Comparison of ENCODE assay signal across 17 cellular contexts in genomic region chr17:80885922-80886582, GRCh38.
DNase-seq lines count a peak whose midpoint lies in the region; ATAC-seq and TF ChIP-seq lines count a peak whose summit lies in the region.
"Had no signal": no experiment of that assay in that cellular context is flagged by ENCODE, and none has a peak within 500 bp of the region (broad histone marks: within the 10 kb centered on the region; RNA-seq: fewer than 3 reads in every experiment).

No MANE protein-coding gene starts in this region.

- peaks cover 15 to 19% of the 10 kb centered on the region in 2 donors for H3K4me1 Mint-ChIP-seq in stimulated activated naive B cell treated with anti-CD40 and anti-IgM and Interleukin-4, amounts not matched to agents 10 μg/mL and 1 μg/mL and 100 μg/mL, for 72 hours

- H3K27ac ChIP-seq in heart right ventricle (no peak overlapping the region), OCI-LY1 (ENCODE audit: low read depth, low read length, poor library complexity, severe bottlenecking) (peak overlapping the region; percentile 93), left lung (no peak overlapping the region)
- H3K27ac ChIP-seq: dorsolateral prefrontal cortex, neural progenitor cell had no signal

- TF ChIP-seq CTCF in heart right ventricle (IDR thresholded peaks at IDR 0.05) (no peak), OCI-LY1 (IDR thresholded peaks at IDR 0.05; ENCODE audit: low read length) (peak; percentile 43), left lung (IDR thresholded peaks at IDR 0.05) (no peak)

- peaks cover 0 to 17% (median 2%) of the 10 kb centered on the region in 9 donors for H3K4me1 ChIP-seq in heart right ventricle
- H3K4me1 ChIP-seq in OCI-LY1 (ENCODE audit: insufficient read depth, low read length, severe bottlenecking), result peaks cover 42% of the 10 kb centered on the region
- peaks cover under 1 to 6% of the 10 kb centered on the region in 2 donors for H3K4me1 ChIP-seq in left lung
- H3K4me1 ChIP-seq: neural progenitor cell had no signal

- peak overlapping the region; percentile 77 for H3K27ac Mint-ChIP-seq in stimulated activated naive B cell treated with anti-CD40 and anti-IgM and Interleukin-4, amounts not matched to agents 10 μg/mL and 1 μg/mL and 100 μg/mL, for 72 hours
- H3K27ac Mint-ChIP-seq: activated T-cell treated with anti-CD3 and anti-CD28 coated beads, Interleukin-2, amount 50 U/mL, for 24 hours; HFFc6; neural progenitor cell had no signal

- peak overlapping the region; percentile 56 for H3K9ac ChIP-seq in OCI-LY1 (ENCODE audit: low read length)
- H3K9ac ChIP-seq: neural progenitor cell had no signal

- no peaks in the 10 kb centered on the region for H3K27me3 Mint-ChIP-seq in stimulated activated naive B cell treated with anti-CD40 and anti-IgM and Interleukin-4, amounts not matched to agents 10 μg/mL and 1 μg/mL and 100 μg/mL, for 72 hours
- H3K27me3 Mint-ChIP-seq: activated T-cell treated with anti-CD3 and anti-CD28 coated beads, Interleukin-2, amount 50 U/mL, for 24 hours; IgD-negative memory B cell had no signal

- H3K4me3 ChIP-seq in heart right ventricle (no peak overlapping the region), OCI-LY1 (ENCODE audit: low read depth, low read length, poor library complexity, severe bottlenecking) (peak overlapping the region; percentile 24), left lung (no peak overlapping the region)
- H3K4me3 ChIP-seq: dorsolateral prefrontal cortex, neural progenitor cell had no signal

- H3K4me3 Mint-ChIP-seq in stimulated activated naive B cell treated with anti-CD40 and anti-IgM and Interleukin-4, amounts not matched to agents 10 μg/mL and 1 μg/mL and 100 μg/mL, for 72 hours, result peak overlapping the region; percentile 30 to 53
- H3K4me3 Mint-ChIP-seq: activated T-cell treated with anti-CD3 and anti-CD28 coated beads, Interleukin-2, amount 50 U/mL, for 24 hours; HFFc6; neural progenitor cell had no signal

- intact Hi-C loops in Right ventricle myocardium inferior (cut with DNase I), result no loop called here
- intact Hi-C loops in heart right ventricle (cut with DNase I), result no loop called here
- intact Hi-C loops in left lung (cut with DNase I), result no loop called here

- H3K4me2 ChIP-seq in OCI-LY1 (ENCODE audit: low read length), result peak overlapping the region; percentile 49
- H3K4me2 ChIP-seq: neural progenitor cell had no signal

- peaks cover 0 to 79% (median 13%) of the 10 kb centered on the region in 9 donors for H3K36me3 ChIP-seq in heart right ventricle
- H3K36me3 ChIP-seq in OCI-LY1 (ENCODE audit: insufficient read depth, low read length), result peaks cover 85% of the 10 kb centered on the region
- peaks cover 0 to 76% of the 10 kb centered on the region in 2 donors for H3K36me3 ChIP-seq in left lung
- H3K36me3 ChIP-seq: neural progenitor cell had no signal

- H3K9me2 ChIP-seq in OCI-LY1 (ENCODE audit: low read depth, low read length), result no peaks in the 10 kb centered on the region

- H3K79me2 ChIP-seq in OCI-LY1 (ENCODE audit: insufficient read depth, low read length), result no peaks in the 10 kb centered on the region

- H3K36me3 Mint-ChIP-seq in stimulated activated naive B cell treated with anti-CD40 and anti-IgM and Interleukin-4, amounts not matched to agents 10 μg/mL and 1 μg/mL and 100 μg/mL, for 72 hours, result peaks cover 71 to 73% of the 10 kb centered on the region in 2 donors

- no peak overlapping the region for H2AFZ ChIP-seq in OCI-LY1 (ENCODE audit: low read length)
- H2AFZ ChIP-seq: neural progenitor cell had no signal

- no peaks in the 10 kb centered on the region for H3K9me3 ChIP-seq in heart right ventricle
- no peaks in the 10 kb centered on the region for H3K9me3 ChIP-seq in OCI-LY1 (ENCODE audit: low read length)
- no peaks in the 10 kb centered on the region for H3K9me3 ChIP-seq in left lung

- DNase-seq in Right ventricle myocardium inferior (ENCODE audit: missing footprints), result peak; percentile 57
- DNase-seq in heart right ventricle, result no peak
- DNase-seq in left lung, result peak; percentile 30 to 65
- DNase-seq in stimulated activated naive B cell treated with anti-CD40 and anti-IgM and Interleukin-4, amounts not matched to agents 10 μg/mL and 1 μg/mL and 100 μg/mL, for 72 hours, result no peak
- DNase-seq: activated CD4-positive, alpha-beta T cell treated with anti-CD3 and anti-CD28 coated beads, Interleukin-2, amount 50 U/mL, for 1 hour; activated T-cell treated with anti-CD3 and anti-CD28 coated beads, Interleukin-2, amount 50 U/mL, for 24 hours; erythroblast; HFFc6; kidney glomerular epithelial cell; midbrain; NCI-H1694 had no signal

- ATAC-seq in Right ventricle myocardium inferior (no peak), heart right ventricle (no peak), left lung (no peak), GM19452 (IDR thresholded peaks at IDR 0.05; ENCODE audit: unreplicated experiment) (no peak), GM18519 (IDR thresholded peaks at IDR 0.05; ENCODE audit: low FRiP score, unreplicated experiment) (no peak)
- peak; percentile 48 to 67 for ATAC-seq in stimulated activated naive B cell treated with anti-CD40 and anti-IgM and Interleukin-4, amounts not matched to agents 10 μg/mL and 1 μg/mL and 100 μg/mL, for 72 hours (replicated peaks)

- no peaks in the 10 kb centered on the region for H3K27me3 ChIP-seq in heart right ventricle
- no peaks in the 10 kb centered on the region for H3K27me3 ChIP-seq in OCI-LY1 (ENCODE audit: insufficient read depth, low read length)
- no peaks in the 10 kb centered on the region for H3K27me3 ChIP-seq in left lung
- H3K27me3 ChIP-seq: dorsolateral prefrontal cortex, neural progenitor cell had no signal

- no peaks in the 10 kb centered on the region for H4K20me1 ChIP-seq in OCI-LY1 (ENCODE audit: insufficient read depth, low read length)

- 95 to 96% methylated on average over 23 of the region's 23 CpGs for WGBS in heart right ventricle, 2 donors

- no peaks in the 10 kb centered on the region for H3K9me3 Mint-ChIP-seq in stimulated activated naive B cell treated with anti-CD40 and anti-IgM and Interleukin-4, amounts not matched to agents 10 μg/mL and 1 μg/mL and 100 μg/mL, for 72 hours
- H3K9me3 Mint-ChIP-seq: activated T-cell treated with anti-CD3 and anti-CD28 coated beads, Interleukin-2, amount 50 U/mL, for 24 hours; HFFc6; IgD-negative memory B cell; neural progenitor cell had no signal

- H3F3A ChIP-seq in OCI-LY1 (ENCODE audit: insufficient read depth, low read length), result no peaks in the 10 kb centered on the region

Comparison
In these comparisons a context has a peak if more than half of its experiments do, and no peak if none do; other contexts are left out.
1. DNase-seq: peak in Right ventricle myocardium inferior (single experiment) and left lung (2 of 2); none in heart right ventricle (0 of 2) and stimulated activated naive B cell treated with anti-CD40 and anti-IgM and Interleukin-4, amounts not matched to agents 10 μg/mL and 1 μg/mL and 100 μg/mL, for 72 hours (single experiment).
2. ATAC-seq: peak in stimulated activated naive B cell treated with anti-CD40 and anti-IgM and Interleukin-4, amounts not matched to agents 10 μg/mL and 1 μg/mL and 100 μg/mL, for 72 hours (2 of 2); none in Right ventricle myocardium inferior (single experiment), heart right ventricle (0 of 8), left lung (single experiment), GM19452 (single experiment) and GM18519 (single experiment).